In the genomic region with DNA sequence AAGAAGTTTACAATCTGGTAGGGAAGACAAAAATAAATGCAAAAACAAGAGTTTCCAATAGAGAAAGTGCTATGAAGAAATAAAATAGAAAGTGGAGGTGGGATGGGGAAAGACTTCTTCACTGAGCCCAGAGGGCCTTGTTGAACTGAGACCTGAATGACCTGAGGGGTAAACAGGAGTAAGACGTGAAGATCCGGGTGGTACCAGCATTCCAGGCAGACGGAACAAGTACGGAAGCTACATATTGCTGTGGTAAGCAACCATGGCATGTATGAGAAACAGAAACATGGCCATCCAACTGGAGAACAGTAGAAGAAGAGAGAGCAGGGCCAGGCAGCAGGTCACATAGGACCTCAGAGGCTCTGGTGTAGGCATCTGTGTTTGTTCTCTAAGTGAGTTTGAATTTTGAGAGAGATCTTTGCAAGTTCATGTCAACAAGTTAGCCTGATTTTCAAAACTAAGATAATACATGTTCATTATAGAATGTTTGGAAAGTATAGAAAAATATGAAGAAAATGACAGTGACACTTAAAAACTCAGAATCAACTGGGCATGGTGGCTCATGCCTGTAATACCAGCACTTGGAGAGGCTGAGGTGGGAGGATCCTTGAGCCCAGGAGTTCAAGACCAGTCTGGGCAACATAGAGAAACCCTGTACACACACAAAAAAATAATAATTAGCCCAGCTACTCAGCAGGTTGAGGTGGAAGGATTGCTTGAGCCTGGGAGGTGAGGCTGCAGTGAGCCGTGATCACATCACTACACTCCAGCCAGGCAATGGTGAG, we compare ENCODE assay signal across 1 cellular context.
TF ChIP-seq lines count a peak whose summit lies in the region.

No MANE protein-coding gene starts in this region.

TF ChIP-seq in SK-N-SH treated with all-trans-retinoic acid at 6 μM for 48 hours, 23 proteins besides CTCF, POLR2A, EP300 and RAD21 (continued from another document):
- TF ChIP-seq, protein P1, sequence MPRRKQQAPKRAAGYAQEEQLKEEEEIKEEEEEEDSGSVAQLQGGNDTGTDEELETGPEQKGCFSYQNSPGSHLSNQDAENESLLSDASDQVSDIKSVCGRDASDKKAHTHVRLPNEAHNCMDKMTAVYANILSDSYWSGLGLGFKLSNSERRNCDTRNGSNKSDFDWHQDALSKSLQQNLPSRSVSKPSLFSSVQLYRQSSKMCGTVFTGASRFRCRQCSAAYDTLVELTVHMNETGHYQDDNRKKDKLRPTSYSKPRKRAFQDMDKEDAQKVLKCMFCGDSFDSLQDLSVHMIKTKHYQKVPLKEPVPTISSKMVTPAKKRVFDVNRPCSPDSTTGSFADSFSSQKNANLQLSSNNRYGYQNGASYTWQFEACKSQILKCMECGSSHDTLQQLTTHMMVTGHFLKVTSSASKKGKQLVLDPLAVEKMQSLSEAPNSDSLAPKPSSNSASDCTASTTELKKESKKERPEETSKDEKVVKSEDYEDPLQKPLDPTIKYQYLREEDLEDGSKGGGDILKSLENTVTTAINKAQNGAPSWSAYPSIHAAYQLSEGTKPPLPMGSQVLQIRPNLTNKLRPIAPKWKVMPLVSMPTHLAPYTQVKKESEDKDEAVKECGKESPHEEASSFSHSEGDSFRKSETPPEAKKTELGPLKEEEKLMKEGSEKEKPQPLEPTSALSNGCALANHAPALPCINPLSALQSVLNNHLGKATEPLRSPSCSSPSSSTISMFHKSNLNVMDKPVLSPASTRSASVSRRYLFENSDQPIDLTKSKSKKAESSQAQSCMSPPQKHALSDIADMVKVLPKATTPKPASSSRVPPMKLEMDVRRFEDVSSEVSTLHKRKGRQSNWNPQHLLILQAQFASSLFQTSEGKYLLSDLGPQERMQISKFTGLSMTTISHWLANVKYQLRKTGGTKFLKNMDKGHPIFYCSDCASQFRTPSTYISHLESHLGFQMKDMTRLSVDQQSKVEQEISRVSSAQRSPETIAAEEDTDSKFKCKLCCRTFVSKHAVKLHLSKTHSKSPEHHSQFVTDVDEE (CRISPR knock-in tag; IDR thresholded peaks at IDR 0.05), result no peak
- TF ChIP-seq ZNF565 (CRISPR knock-in tag; conservative IDR thresholded peaks at IDR 0.05; ENCODE audit: low read depth) (no peak), OSR1 (CRISPR knock-in tag; IDR thresholded peaks at IDR 0.05) (no peak), PPARA (CRISPR knock-in tag; IDR thresholded peaks at IDR 0.05; ENCODE audit: borderline replicate concordance) (no peak), ISL1 (CRISPR knock-in tag; IDR thresholded peaks at IDR 0.05) (no peak), BACH2 (CRISPR knock-in tag; IDR thresholded peaks at IDR 0.05; ENCODE audit: borderline replicate concordance) (no peak), SNAI2 (CRISPR knock-in tag; IDR thresholded peaks at IDR 0.05) (no peak), ZC3H10 (CRISPR knock-in tag; IDR thresholded peaks at IDR 0.05) (no peak), ZNF8 (CRISPR knock-in tag; IDR thresholded peaks at IDR 0.05) (no peak)
- TF ChIP-seq, protein P2, sequence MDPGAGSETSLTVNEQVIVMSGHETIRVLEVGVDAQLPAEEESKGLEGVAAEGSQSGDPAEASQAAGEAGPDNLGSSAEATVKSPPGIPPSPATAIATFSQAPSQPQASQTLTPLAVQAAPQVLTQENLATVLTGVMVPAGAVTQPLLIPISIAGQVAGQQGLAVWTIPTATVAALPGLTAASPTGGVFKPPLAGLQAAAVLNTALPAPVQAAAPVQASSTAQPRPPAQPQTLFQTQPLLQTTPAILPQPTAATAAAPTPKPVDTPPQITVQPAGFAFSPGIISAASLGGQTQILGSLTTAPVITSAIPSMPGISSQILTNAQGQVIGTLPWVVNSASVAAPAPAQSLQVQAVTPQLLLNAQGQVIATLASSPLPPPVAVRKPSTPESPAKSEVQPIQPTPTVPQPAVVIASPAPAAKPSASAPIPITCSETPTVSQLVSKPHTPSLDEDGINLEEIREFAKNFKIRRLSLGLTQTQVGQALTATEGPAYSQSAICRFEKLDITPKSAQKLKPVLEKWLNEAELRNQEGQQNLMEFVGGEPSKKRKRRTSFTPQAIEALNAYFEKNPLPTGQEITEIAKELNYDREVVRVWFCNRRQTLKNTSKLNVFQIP (CRISPR knock-in tag; IDR thresholded peaks at IDR 0.05; ENCODE audit: borderline replicate concordance, low read depth), result no peak
- TF ChIP-seq, protein P3, sequence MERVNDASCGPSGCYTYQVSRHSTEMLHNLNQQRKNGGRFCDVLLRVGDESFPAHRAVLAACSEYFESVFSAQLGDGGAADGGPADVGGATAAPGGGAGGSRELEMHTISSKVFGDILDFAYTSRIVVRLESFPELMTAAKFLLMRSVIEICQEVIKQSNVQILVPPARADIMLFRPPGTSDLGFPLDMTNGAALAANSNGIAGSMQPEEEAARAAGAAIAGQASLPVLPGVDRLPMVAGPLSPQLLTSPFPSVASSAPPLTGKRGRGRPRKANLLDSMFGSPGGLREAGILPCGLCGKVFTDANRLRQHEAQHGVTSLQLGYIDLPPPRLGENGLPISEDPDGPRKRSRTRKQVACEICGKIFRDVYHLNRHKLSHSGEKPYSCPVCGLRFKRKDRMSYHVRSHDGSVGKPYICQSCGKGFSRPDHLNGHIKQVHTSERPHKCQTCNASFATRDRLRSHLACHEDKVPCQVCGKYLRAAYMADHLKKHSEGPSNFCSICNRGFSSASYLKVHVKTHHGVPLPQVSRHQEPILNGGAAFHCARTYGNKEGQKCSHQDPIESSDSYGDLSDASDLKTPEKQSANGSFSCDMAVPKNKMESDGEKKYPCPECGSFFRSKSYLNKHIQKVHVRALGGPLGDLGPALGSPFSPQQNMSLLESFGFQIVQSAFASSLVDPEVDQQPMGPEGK (CRISPR knock-in tag; IDR thresholded peaks at IDR 0.05; ENCODE audit: borderline replicate concordance), result no peak
